ENCODE assay signal across 22 cellular contexts in genomic region chr1:88787023-88787903, GRCh38.
DNase-seq lines count a peak whose midpoint lies in the region; ATAC-seq, FAIRE-seq and TF ChIP-seq lines count a peak whose summit lies in the region.
"Had no signal": no experiment of that assay in that cellular context is flagged by ENCODE, and none has a peak within 500 bp of the region (broad histone marks: within the 10 kb centered on the region; RNA-seq: fewer than 3 reads in every experiment).

No MANE protein-coding gene starts in this region.

- no peak for ATAC-seq in CD4-positive, alpha-beta T cell (ENCODE audit: poor library complexity)
- ATAC-seq in GM18502 (IDR thresholded peaks at IDR 0.05; ENCODE audit: poor library complexity, unreplicated experiment) (peak; percentile 44), GM21825 (IDR thresholded peaks at IDR 0.05; ENCODE audit: unreplicated experiment) (no peak)
- ATAC-seq: Panc1 had no signal

- CTCF ChIA-PET in CD4-positive, alpha-beta T cell (lab: Charles Lee): no interaction called here

- FAIRE-seq in islet of Langerhans (lab: Jason Lieb, UNC): peak; percentile 51
- no peak for FAIRE-seq in small intestine (lab: Jason Lieb, UNC)
- FAIRE-seq: GM12892 had no signal

- DNase-seq in CD4-positive, alpha-beta T cell: no peak
- DNase-seq in LNCaP clone FGC (ENCODE audit: low read depth): peak; percentile 23
- DNase-seq in small intestine: no peak
- DNase-seq in progenitor cell of endocrine pancreas (ENCODE audit: low spot score, unreplicated experiment): no peak
- DNase-seq: Caco-2; CD4-positive, alpha-beta memory T cell; DND-41; H9; IMR-90; NCI-H1417; NCI-H1694 treated with DMSO at 0.1 percent for 48 hours; NCI-H226; NCI-H510A treated with DMSO at 0.1 percent for 48 hours; NCI-H748 treated with DMSO at 0.1 percent for 48 hours; SIG-M5; SK-N-SH had no signal

- H3K36me3 Mint-ChIP-seq in CD4-positive, alpha-beta T cell (ENCODE audit: low read depth): peaks cover 71% of the 10 kb centered on the region
- H3K36me3 Mint-ChIP-seq in progenitor cell of endocrine pancreas (ENCODE audit: insufficient read depth): peaks cover 24% of the 10 kb centered on the region

- H3K27ac ChIP-seq in CD4-positive, alpha-beta T cell (ENCODE audit: low read depth, low read length): no peak overlapping the region
- H3K27ac ChIP-seq in small intestine (ENCODE audit: low read depth in 1 of 2, low read length in 1 of 2): no peak overlapping the region
- H3K27ac ChIP-seq: BLaER1 had no signal

- intact Hi-C loops in CD4-positive, alpha-beta T cell (cut with DNase I, micrococcal nuclease): no loop called here

- H3K36me3 ChIP-seq in small intestine (ENCODE audit: control insufficient read depth in 2 of 2, insufficient read depth in 2 of 2, low read length in 2 of 2): peaks cover 2 to 8% of the 10 kb centered on the region in 2 donors

- POLR2A ChIA-PET in CD4-positive, alpha-beta T cell (lab: Charles Lee): no interaction called here

- H3K27me3 ChIP-seq in CD4-positive, alpha-beta T cell (ENCODE audit: control insufficient read depth, insufficient read depth, low read length): no peaks in the 10 kb centered on the region
- H3K27me3 ChIP-seq in small intestine (ENCODE audit: control insufficient read depth in 2 of 2, insufficient read depth in 2 of 2, low read length in 2 of 2): no peaks in the 10 kb centered on the region
- H3K27me3 ChIP-seq: BLaER1 had no signal

- no peaks in the 10 kb centered on the region for H3K9me3 ChIP-seq in CD4-positive, alpha-beta T cell (ENCODE audit: control insufficient read depth, low read length)
- H3K9me3 ChIP-seq in small intestine (ENCODE audit: control insufficient read depth, low read depth): no peaks in the 10 kb centered on the region
- H3K9me3 ChIP-seq: BLaER1, Caco-2, SK-N-SH had no signal

- H3K4me1 ChIP-seq in small intestine (ENCODE audit: control insufficient read depth in 2 of 2, insufficient read depth in 1 of 2, low read depth in 1 of 2, low read length in 1 of 2): no peaks in the 10 kb centered on the region
- H3K4me1 ChIP-seq: BLaER1, Caco-2 had no signal

- no peak overlapping the region for H3K4me3 Mint-ChIP-seq in CD4-positive, alpha-beta T cell
- no peak overlapping the region for H3K4me3 Mint-ChIP-seq in progenitor cell of endocrine pancreas (ENCODE audit: low read depth)
- H3K4me3 Mint-ChIP-seq: CD4-positive, alpha-beta memory T cell; H9 had no signal

- TF ChIP-seq CTCF in CD4-positive, alpha-beta T cell (IDR thresholded peaks at IDR 0.05): no peak
- TF ChIP-seq CTCF in LNCaP clone FGC (IDR thresholded peaks at IDR 0.05; ENCODE audit: control insufficient read depth, extremely low read depth, insufficient read depth) (no peak), progenitor cell of endocrine pancreas (IDR thresholded peaks at IDR 0.05; ENCODE audit: unreplicated experiment) (no peak)

- H3K27me3 Mint-ChIP-seq in CD4-positive, alpha-beta T cell: no peaks in the 10 kb centered on the region
- H3K27me3 Mint-ChIP-seq in progenitor cell of endocrine pancreas: no peaks in the 10 kb centered on the region
- H3K27me3 Mint-ChIP-seq: CD4-positive, alpha-beta memory T cell had no signal

- H3K27ac Mint-ChIP-seq in CD4-positive, alpha-beta T cell: peak overlapping the region; percentile 17
- H3K27ac Mint-ChIP-seq in progenitor cell of endocrine pancreas: no peak overlapping the region
- H3K27ac Mint-ChIP-seq: H9 had no signal

- WGBS in small intestine, 3 donors: 87 to 91% (median 87%) methylated on average over 3 of the region's 3 CpGs

- H3K9me3 Mint-ChIP-seq in CD4-positive, alpha-beta T cell: no peaks in the 10 kb centered on the region
- H3K9me3 Mint-ChIP-seq in progenitor cell of endocrine pancreas (ENCODE audit: low read depth): no peaks in the 10 kb centered on the region
- H3K9me3 Mint-ChIP-seq: CD4-positive, alpha-beta memory T cell; H9 had no signal

- H3K4me3 ChIP-seq in LNCaP clone FGC (ENCODE audit: low read depth, low read length) (no peak overlapping the region), small intestine (ENCODE audit: low read depth in 1 of 2, low read length in 2 of 2) (no peak overlapping the region)
- H3K4me3 ChIP-seq: BLaER1 had no signal

- H3K4me1 Mint-ChIP-seq in CD4-positive, alpha-beta T cell (ENCODE audit: low read depth): peaks cover 4% of the 10 kb centered on the region
- H3K4me1 Mint-ChIP-seq in progenitor cell of endocrine pancreas (ENCODE audit: low read depth): peaks cover 2% of the 10 kb centered on the region
